Comparison of ENCODE assay signal across 20 cellular contexts in genomic region chr20:40654876-40655275, GRCh38. TPM values are rescaled to one million over a fixed set of nuclear protein-coding genes. Genes with fewer than 3 reads are reported as not detected.
DNase-seq lines count a peak whose midpoint lies in the region; ATAC-seq and TF ChIP-seq lines count a peak whose summit lies in the region.
"Had no signal": no experiment of that assay in that cellular context is flagged by ENCODE, and none has a peak within 500 bp of the region (broad histone marks: within the 10 kb centered on the region; RNA-seq: fewer than 3 reads in every experiment).

No MANE protein-coding gene starts in this region.

- intact Hi-C loops in body of pancreas (cut with DNase I), result no loop called here

- ATAC-seq in body of pancreas (peak; percentile 35), HG03045 (IDR thresholded peaks at IDR 0.05; ENCODE audit: unreplicated experiment) (no peak)
- ATAC-seq: CD8-positive, alpha-beta T cell; stimulated activated naive CD8-positive, alpha-beta T cell treated with anti-CD3 and anti-CD28 coated beads, Interleukin-15, Interleukin-2, amounts not matched to agents 100 U/mL and 50 U/mL, for 24 hours had no signal

- H3K27ac ChIP-seq in body of pancreas, result no peak overlapping the region
- H3K27ac ChIP-seq: SJSA1, upper lobe of left lung had no signal

- no peak overlapping the region for H3K4me3 ChIP-seq in body of pancreas
- H3K4me3 ChIP-seq: SJSA1, upper lobe of left lung had no signal

- H3K4me1 ChIP-seq in body of pancreas, result no peaks in the 10 kb centered on the region

- 75 to 87% methylated on average over 3 to 4 of the region's 4 CpGs for WGBS in body of pancreas, 2 donors

- H3K36me3 ChIP-seq in body of pancreas (replicated peaks in 1 of 2; ENCODE audit: insufficient read depth in 1 of 2, low read depth in 2 of 2), result no peaks in the 10 kb centered on the region
- H3K36me3 ChIP-seq: SJSA1, upper lobe of left lung had no signal

- TF ChIP-seq POLR2A in body of pancreas (IDR thresholded peaks at IDR 0.05), result no peak

- no peaks in the 10 kb centered on the region for H3K9me3 ChIP-seq in body of pancreas
- H3K9me3 ChIP-seq: SJSA1, upper lobe of left lung had no signal

- DNase-seq in AG20443 (ENCODE audit: low spot score) (peak; percentile 64), body of pancreas (no peak), foreskin melanocyte (peak; percentile 8), midbrain (lab: John Stamatoyannopoulos, UW) (peak; percentile 12), NCI-H2227 treated with DMSO at 0.1 percent for 48 hours (lab: John Stamatoyannopoulos, UW) (no peak), NCI-H2107 treated with DMSO at 0.1 percent for 48 hours (lab: John Stamatoyannopoulos, UW; ENCODE audit: unreplicated experiment) (no peak)
- no peak for DNase-seq in activated CD8-positive, alpha-beta memory T cell treated with anti-CD3 and anti-CD28 coated beads for 24 hours
- DNase-seq: activated CD4-positive, alpha-beta T cell treated with anti-CD3 and anti-CD28 coated beads for 1 hour; CD8-positive, alpha-beta T cell; cerebellar nuclear complex; DMS79 treated with DMSO at 0.1 percent for 48 hours; Kasumi-1; mesendoderm; NCI-H526 treated with DMSO at 0.1 percent for 48 hours; stimulated activated CD4-positive, alpha-beta T cell treated with anti-CD3 and anti-CD28 coated beads, Interleukin-15, amount 100 ng/mL, for 24 hours; stimulated activated naive CD8-positive, alpha-beta T cell treated with anti-CD3 and anti-CD28 coated beads, Interleukin-15, Interleukin-2, amounts not matched to agents 100 U/mL and 50 U/mL, for 24 hours; upper lobe of left lung had no signal

- H3K27me3 ChIP-seq in body of pancreas, result no peaks in the 10 kb centered on the region
- H3K27me3 ChIP-seq: SJSA1, upper lobe of left lung had no signal

- TF ChIP-seq CTCF in body of pancreas (IDR thresholded peaks at IDR 0.05), result no peak

RNA-seq across cellular contexts. Expression of gene MAFB, which starts 34.2 kb away (rescaled TPM):
- 10 to 100 TPM; 21.1 to 22.1 TPM for total RNA-seq in body of pancreas
- total RNA-seq: OCI-LY7, SJSA1 had no signal

Comparison
In these comparisons a context has a peak if more than half of its experiments do, and no peak if none do; other contexts are left out.
1. DNase-seq: peak in AG20443 (single experiment), foreskin melanocyte (single experiment) and midbrain (single experiment); none in body of pancreas (0 of 4), NCI-H2227 treated with DMSO at 0.1 percent for 48 hours (single experiment), NCI-H2107 treated with DMSO at 0.1 percent for 48 hours (single experiment) and activated CD8-positive, alpha-beta memory T cell treated with anti-CD3 and anti-CD28 coated beads for 24 hours (single experiment).